In the genomic region with DNA sequence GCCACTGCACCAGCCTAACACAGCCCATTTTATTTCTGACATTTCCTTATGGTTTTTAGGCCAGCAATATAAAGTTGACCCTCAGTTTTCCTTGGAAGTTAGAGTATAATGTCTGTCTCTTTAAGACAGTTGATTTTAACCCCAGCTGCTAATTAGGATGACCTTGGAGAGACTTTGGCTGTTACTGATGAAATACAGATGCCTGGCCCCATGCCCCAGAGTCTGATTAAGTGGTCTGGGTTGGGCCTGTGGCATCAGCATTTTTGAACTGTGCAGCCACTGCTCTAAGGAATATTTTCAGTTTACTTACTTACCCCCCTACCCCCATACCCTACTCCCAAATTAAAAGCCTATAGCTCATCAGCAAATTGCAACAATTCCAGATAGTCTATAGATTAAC, we compare ENCODE assay signal across 21 cellular contexts.
DNase-seq lines count a peak whose midpoint lies in the region; ATAC-seq and TF ChIP-seq lines count a peak whose summit lies in the region.
"Had no signal": no experiment of that assay in that cellular context is flagged by ENCODE, and none has a peak within 500 bp of the region (broad histone marks: within the 10 kb centered on the region; RNA-seq: fewer than 3 reads in every experiment).

No MANE protein-coding gene starts in this region.

- H3K36me3 ChIP-seq in right atrium auricular region = no peaks in the 10 kb centered on the region
- H3K36me3 ChIP-seq: BLaER1, SJSA1 had no signal

- intact Hi-C loops in Right ventricle myocardium inferior (cut with DNase I) = no loop called here
- intact Hi-C loops in right cardiac atrium (cut with DNase I) = no loop called here

- H3K4me3 ChIP-seq in right atrium auricular region (no peak overlapping the region), right cardiac atrium (ENCODE audit: low read length) (no peak overlapping the region)
- H3K4me3 ChIP-seq: BLaER1, PC-9, SJSA1 had no signal

- DNase-seq in Right ventricle myocardium inferior (ENCODE audit: missing footprints) (no peak), right atrium auricular region (ENCODE audit: low spot score) (no peak), RPMI7951 (ENCODE audit: low read depth) (peak; percentile 65), fibroblast of peridontal ligament (ENCODE audit: extremely low read depth) (peak; percentile 86), right cardiac atrium (peak in 1 of 3 donors; percentile 15), NCI-H82 treated with DMSO at 0.1 percent for 48 hours (lab: John Stamatoyannopoulos, UW; ENCODE audit: unreplicated experiment) (no peak)
- DNase-seq: CD4-positive, alpha-beta memory T cell; DMS153; KG1; NCI-H1105 treated with DMSO at 0.1 percent for 48 hours; NCI-H1694; NCI-H2107; NCI-H2227 treated with DMSO at 0.1 percent for 48 hours; NCI-H510A treated with DMSO at 0.1 percent for 48 hours; NCI-H82; PC-9 had no signal

- H3K27me3 ChIP-seq in right atrium auricular region (no peaks in the 10 kb centered on the region), right cardiac atrium (ENCODE audit: control insufficient read depth, insufficient read depth) (no peaks in the 10 kb centered on the region)
- H3K27me3 ChIP-seq: BLaER1, SJSA1 had no signal

- H3K4me1 ChIP-seq in right atrium auricular region (peaks cover 0 to 16% of the 10 kb centered on the region in 2 donors), right cardiac atrium (ENCODE audit: control insufficient read depth, insufficient read depth, low read length) (no peaks in the 10 kb centered on the region)
- H3K4me1 ChIP-seq: SJSA1 had no signal

- peak overlapping the region in 1 of 2 donors; percentile 5 for H3K27ac ChIP-seq in right atrium auricular region
- no peak overlapping the region for H3K27ac ChIP-seq in right cardiac atrium (ENCODE audit: low read length)
- H3K27ac ChIP-seq: 22Rv1, BLaER1, PC-9, SJSA1 had no signal

- H3K9me3 ChIP-seq in right atrium auricular region (no peaks in the 10 kb centered on the region), right cardiac atrium (ENCODE audit: control insufficient read depth, low read length) (no peaks in the 10 kb centered on the region)
- H3K9me3 ChIP-seq: BLaER1, SJSA1 had no signal

- peak; percentile 83 for ATAC-seq in Right ventricle myocardium inferior
- peak; percentile 51 to 60 for ATAC-seq in right cardiac atrium
- ATAC-seq in HG03439 (IDR thresholded peaks at IDR 0.05; ENCODE audit: unreplicated experiment) = no peak
- ATAC-seq in GM19467 (IDR thresholded peaks at IDR 0.05; ENCODE audit: unreplicated experiment) = no peak

- TF ChIP-seq CTCF in right atrium auricular region (IDR thresholded peaks at IDR 0.05) = no peak

Comparison
In these comparisons a context has a peak if more than half of its experiments do, and no peak if none do; other contexts are left out.
1. ATAC-seq: peak in Right ventricle myocardium inferior (single experiment) and right cardiac atrium (2 of 2); none in HG03439 (single experiment) and GM19467 (single experiment).
2. DNase-seq: peak in RPMI7951 (single experiment) and fibroblast of peridontal ligament (single experiment); none in Right ventricle myocardium inferior (single experiment), right atrium auricular region (single experiment) and NCI-H82 treated with DMSO at 0.1 percent for 48 hours (single experiment).